ENCODE assay signal across 10 cellular contexts in the genomic region with DNA sequence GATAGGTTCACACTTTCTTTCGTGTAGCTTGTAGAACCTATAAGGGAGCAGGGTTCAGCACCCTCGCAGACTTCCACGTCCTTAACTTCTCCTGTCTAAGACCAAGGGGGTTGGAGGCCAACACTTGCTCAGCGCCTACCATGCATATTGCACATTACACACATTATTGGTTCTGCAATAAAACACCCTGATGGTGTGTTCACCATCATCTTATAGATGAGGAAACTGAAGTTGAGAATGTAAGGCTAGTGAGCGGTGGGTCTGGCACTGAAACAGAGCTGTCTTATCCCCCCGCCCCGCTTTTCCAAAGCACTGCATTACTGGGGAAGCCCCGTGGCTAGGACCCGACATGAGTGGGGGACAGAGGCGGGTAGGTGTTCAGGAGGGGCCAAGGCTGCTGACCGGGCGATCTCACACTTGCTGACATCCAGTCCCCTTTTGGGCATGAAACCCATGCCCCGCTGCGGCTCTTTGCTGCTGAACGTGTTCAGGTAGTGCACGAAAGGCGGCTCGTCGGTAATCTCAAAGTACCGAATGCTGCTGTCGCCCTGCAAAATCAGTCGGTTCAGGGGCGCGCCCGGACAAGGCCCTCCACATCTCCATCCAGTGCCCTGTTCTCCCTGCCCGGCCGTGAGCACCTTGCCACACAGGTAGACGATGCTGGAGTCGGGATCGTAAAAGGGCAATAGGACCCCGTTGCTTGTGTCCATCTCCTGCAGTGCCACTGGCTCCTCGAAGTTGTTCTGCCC. TPM values are rescaled to one million over a fixed set of nuclear protein-coding genes. Genes with fewer than 3 reads are reported as not detected.
DNase-seq lines count a peak whose midpoint lies in the region; TF ChIP-seq lines count a peak whose summit lies in the region.
"Had no signal": no experiment of that assay in that cellular context is flagged by ENCODE, and none has a peak within 500 bp of the region (broad histone marks: within the 10 kb centered on the region; RNA-seq: fewer than 3 reads in every experiment).

No MANE protein-coding gene starts in this region.

- peak overlapping the region; percentile 77 for H3K4me2 ChIP-seq in trophoblast cell (ENCODE audit: low read length)

- H2AK5ac ChIP-seq in trophoblast cell (ENCODE audit: low read length) = no peak overlapping the region

- H3K27ac Mint-ChIP-seq in endothelial cell (ENCODE audit: unreplicated experiment) = no peak overlapping the region

- H3K4me3 ChIP-seq in GM12864 (ENCODE audit: low read depth, low read length) (peak overlapping the region; percentile 40), trophoblast cell (ENCODE audit: low read depth, low read length) (no peak overlapping the region)

- no peak overlapping the region for H3K14ac ChIP-seq in trophoblast cell (ENCODE audit: low read length)

- H3K27me3 Mint-ChIP-seq in endothelial cell (ENCODE audit: unreplicated experiment) = peaks cover 26% of the 10 kb centered on the region

- no peak for TF ChIP-seq CTCF in GM12864 (IDR thresholded peaks at IDR 0.05; ENCODE audit: low read depth, low read length, missing control alignments)
- TF ChIP-seq CTCF in endothelial cell (IDR thresholded peaks at IDR 0.05; ENCODE audit: unreplicated experiment) = no peak

- H3K36me3 Mint-ChIP-seq in endothelial cell (ENCODE audit: low read depth, unreplicated experiment) = no peaks in the 10 kb centered on the region

- H4K8ac ChIP-seq in trophoblast cell (ENCODE audit: low read depth, low read length) = no peak overlapping the region

- no peak overlapping the region for H4K12ac ChIP-seq in trophoblast cell (ENCODE audit: low read depth, low read length)

- no peak overlapping the region for H3K4ac ChIP-seq in trophoblast cell (ENCODE audit: low read depth, low read length)

- H4K91ac ChIP-seq in trophoblast cell (ENCODE audit: low read depth, low read length) = no peak overlapping the region

- no peak overlapping the region for H3K18ac ChIP-seq in trophoblast cell (ENCODE audit: low read length)

- H2BK12ac ChIP-seq in trophoblast cell (ENCODE audit: low read length) = no peak overlapping the region

- no peaks in the 10 kb centered on the region for H3K9me3 Mint-ChIP-seq in endothelial cell (ENCODE audit: unreplicated experiment)

- H2BK120ac ChIP-seq in trophoblast cell (ENCODE audit: insufficient read depth, low read length, poor library complexity) = no peak overlapping the region

- H3K4me3 Mint-ChIP-seq in endothelial cell (ENCODE audit: unreplicated experiment) = peak overlapping the region; percentile 74

- no peak overlapping the region for H3K27ac ChIP-seq in trophoblast cell (ENCODE audit: low read depth, low read length)
- H3K27ac ChIP-seq: pancreas had no signal

- H3K4me1 Mint-ChIP-seq in endothelial cell (ENCODE audit: unreplicated experiment) = peaks cover 18% of the 10 kb centered on the region

- H3K9ac ChIP-seq in trophoblast cell (ENCODE audit: low read length) = no peak overlapping the region

- H2AFZ ChIP-seq in trophoblast cell (ENCODE audit: insufficient read depth, low read length, poor library complexity) = no peak overlapping the region

- WGBS in trophoblast cell (ENCODE audit: extremely low coverage, insufficient coverage, insufficient read length) = no CpG with 5 or more reads among the region's 32 CpGs

- H3K79me2 ChIP-seq in trophoblast cell (ENCODE audit: control insufficient read depth, insufficient read depth, low read length, poor library complexity) = no peaks in the 10 kb centered on the region

- peaks cover 16% of the 10 kb centered on the region for H3K27me3 ChIP-seq in trophoblast cell (ENCODE audit: insufficient read depth, low read length)
- H3K27me3 ChIP-seq: pancreas had no signal

- H3K79me1 ChIP-seq in trophoblast cell (ENCODE audit: low read length) = peaks cover 8% of the 10 kb centered on the region

- H3K9me3 ChIP-seq in trophoblast cell (ENCODE audit: insufficient read depth, low read depth, low read length) = peaks cover 16% of the 10 kb centered on the region
- H3K9me3 ChIP-seq: pancreas had no signal

- DNase-seq in GM12864 (ENCODE audit: low read depth) (no peak), NCI-H748 treated with DMSO at 0.1 percent for 48 hours (lab: John Stamatoyannopoulos, UW) (peak; percentile 48), endothelial cell (ENCODE audit: low spot score) (no peak), trophoblast cell (peak in 1 of 2 donors; percentile 51), NCI-H187 (lab: John Stamatoyannopoulos, UW) (no peak), MV-4-11 (lab: John Stamatoyannopoulos, UW) (no peak), NCI-H2081 treated with DMSO at 0.1 percent for 48 hours (lab: John Stamatoyannopoulos, UW) (no peak), 8988T (no peak)
- DNase-seq: NCI-H187 treated with DMSO at 0.1 percent for 48 hours had no signal

- H2BK5ac ChIP-seq in trophoblast cell (ENCODE audit: low read depth, low read length, poor library complexity) = no peak overlapping the region

- peaks cover 35 to 48% of the 10 kb centered on the region in 2 experiments for H3K4me1 ChIP-seq in trophoblast cell (ENCODE audit: control insufficient read depth in 1 of 2, insufficient read depth in 2 of 2, low read length in 2 of 2)

- no peak overlapping the region for H3K23ac ChIP-seq in trophoblast cell (ENCODE audit: low read length)

- H3K36me3 ChIP-seq in trophoblast cell (ENCODE audit: control insufficient read depth in 1 of 2, insufficient read depth in 2 of 2, low read length in 2 of 2) = no peaks in the 10 kb centered on the region
- H3K36me3 ChIP-seq: pancreas had no signal

RNA-seq across cellular contexts. Expression of gene CORO6, which starts 6.2 kb away (rescaled TPM):
- total RNA-seq in endothelial cell (ENCODE audit: unreplicated experiment) = 13.0 TPM
- polyA plus RNA-seq in trophoblast cell (2013) = 10.5 and 11.5 TPM in 2 replicates

RNA-seq across cellular contexts. Expression of gene ANKRD13B, which starts 23.5 kb away (rescaled TPM):
- total RNA-seq in endothelial cell (ENCODE audit: unreplicated experiment) = 7.6 TPM
- polyA plus RNA-seq in trophoblast cell (2013) = 1.6 and 1.9 TPM in 2 replicates

RNA-seq across cellular contexts. Expression of gene GIT1, which starts 27.0 kb away (rescaled TPM):
- 116 TPM for total RNA-seq in endothelial cell (ENCODE audit: unreplicated experiment)
- polyA plus RNA-seq in trophoblast cell (2013) = 33.6 and 35.0 TPM in 2 replicates

RNA-seq across cellular contexts. Expression of gene TP53I13, which starts 48.0 kb away (rescaled TPM):
- total RNA-seq in endothelial cell (ENCODE audit: unreplicated experiment) = 15.7 TPM
- polyA plus RNA-seq in trophoblast cell (2013) = 17.1 and 19.5 TPM in 2 replicates

RNA-seq across cellular contexts. Expression of gene ABHD15, which starts 49.6 kb away (rescaled TPM):
- total RNA-seq in endothelial cell (ENCODE audit: unreplicated experiment) = 1.7 TPM
- 2.3 and 2.8 TPM in 2 replicates for polyA plus RNA-seq in trophoblast cell (2013)
